In the genomic region with DNA sequence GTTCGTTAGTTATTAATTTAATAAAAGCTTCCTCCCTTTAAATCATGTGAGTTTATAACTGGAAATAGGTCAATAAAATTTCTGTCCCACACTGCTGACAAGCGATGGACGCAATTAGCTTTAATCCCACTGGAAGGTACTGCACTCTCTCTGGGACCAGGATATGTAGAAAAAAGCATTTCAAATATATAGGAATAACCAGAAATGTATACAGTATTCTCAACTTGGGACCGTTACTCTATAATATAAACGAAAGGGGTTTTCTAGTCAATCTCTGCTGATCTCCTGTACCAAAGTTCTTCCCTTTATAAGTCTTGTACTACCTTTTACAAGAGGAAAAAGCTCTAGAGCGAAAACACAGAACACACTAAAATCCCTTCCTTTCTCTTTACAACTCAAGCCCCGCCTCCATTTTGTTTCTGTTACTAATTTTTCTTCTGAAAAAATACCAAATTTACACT, we compare ENCODE assay signal across 8 cellular contexts. TPM values are rescaled to one million over a fixed set of nuclear protein-coding genes. Genes with fewer than 3 reads are reported as not detected.
DNase-seq lines count a peak whose midpoint lies in the region; ATAC-seq and TF ChIP-seq lines count a peak whose summit lies in the region.

No MANE protein-coding gene starts in this region.

- CTCF ChIA-PET in HEK293 (lab: Yijun Ruan, JAX) = interaction anchor here (0.5 kb wide), 1 partner anchor 484 kb away, joined by 4 read pairs; no protein-coding TSS in a partner anchor

- no peak for TF ChIP-seq CTCF in HEK293 (tag by site-specific recombination; IDR thresholded peaks at IDR 0.05)
- TF ChIP-seq CTCF in VCaP (conservative IDR thresholded peaks at IDR 0.05) = no peak
- no peak for TF ChIP-seq CTCF in thyroid gland (IDR thresholded peaks at IDR 0.05)

- POLR2A ChIA-PET in HEK293 (lab: Yijun Ruan, JAX) = interaction anchor here (0.6 to 4.2 kb wide), 3 partner anchors 39 to 347 kb away, joined by 3 to 21 read pairs (median 3); partner anchors contain the start of gene HMGB1

- peak; percentile 14 for DNase-seq in AG08395 (ENCODE audit: low spot score)
- no peak for DNase-seq in thyroid gland
- no peak for DNase-seq in D341Med (ENCODE audit: low spot score)
- no peak for DNase-seq in COR-L47 (lab: John Stamatoyannopoulos, UW)

- H3K9ac ChIP-seq in iPS-20b (ENCODE audit: low read depth, low read length) = peak overlapping the region; percentile 97

- H3K4me1 ChIP-seq in HEK293 (ENCODE audit: control insufficient read depth, insufficient read depth, low read length) = no peaks in the 10 kb centered on the region
- peaks cover 19% of the 10 kb centered on the region for H3K4me1 ChIP-seq in iPS-20b (ENCODE audit: insufficient read depth, low read length)
- H3K4me1 ChIP-seq in thyroid gland = peaks cover 10 to 26% of the 10 kb centered on the region in 2 donors

- no peak for ATAC-seq in GM21737 (IDR thresholded peaks at IDR 0.05; ENCODE audit: unreplicated experiment)

- peak overlapping the region; percentile 69 for H3K4me3 ChIP-seq in HEK293 (ENCODE audit: low read depth, low read length)
- H3K4me3 ChIP-seq in iPS-20b (ENCODE audit: low read length) = peak overlapping the region; percentile 88
- H3K4me3 ChIP-seq in thyroid gland (replicated peaks in 1 of 3) = peak overlapping the region; percentile 11 to 49 (median 29)

- no peak overlapping the region for H3K27ac ChIP-seq in HEK293 (ENCODE audit: extremely low read depth, low read depth, low read length)
- H3K27ac ChIP-seq in VCaP = peak overlapping the region; percentile 98
- peak overlapping the region; percentile 17 for H3K27ac ChIP-seq in iPS-20b (ENCODE audit: low read length)
- H3K27ac ChIP-seq in thyroid gland = peak overlapping the region; percentile 99 to 100 (median 99)

- intact Hi-C loops in thyroid gland (cut with DNase I) = loop anchor here (10.0 kb wide), 1 partner anchor 151 kb away; the partner anchor contains the start of gene HMGB1

- H3K36me3 ChIP-seq in HEK293 (ENCODE audit: control insufficient read depth in 2 of 2, insufficient read depth in 1 of 2, low read length in 2 of 2) (no peaks in the 10 kb centered on the region), iPS-20b (ENCODE audit: insufficient read depth, low read depth, low read length) (no peaks in the 10 kb centered on the region), thyroid gland (no peaks in the 10 kb centered on the region)

- no peaks in the 10 kb centered on the region for H3K27me3 ChIP-seq in iPS-20b (ENCODE audit: insufficient read depth, low read length)
- H3K27me3 ChIP-seq in thyroid gland = no peaks in the 10 kb centered on the region

- TF ChIP-seq POLR2A in thyroid gland (IDR thresholded peaks at IDR 0.05) = peak in 1 of 2 donors; percentile 26

- 18 to 25% methylated on average over 7 of the region's 7 CpGs for WGBS in thyroid gland, 2 donors

- no peaks in the 10 kb centered on the region for H3K9me3 ChIP-seq in HEK293 (ENCODE audit: control insufficient read depth, insufficient read depth, low read depth, low read length)
- no peaks in the 10 kb centered on the region for H3K9me3 ChIP-seq in iPS-20b (ENCODE audit: insufficient read depth, low read depth, low read length)
- H3K9me3 ChIP-seq in thyroid gland = no peaks in the 10 kb centered on the region

TF ChIP-seq in HEK293, 187 proteins besides CTCF, POLR2A, EP300 and RAD21 (continues in another document):
- TF ChIP-seq ZNF580 (tag by site-specific recombination; IDR thresholded peaks at IDR 0.05) (no peak), SALL2 (tag by site-specific recombination; IDR thresholded peaks at IDR 0.05; ENCODE audit: borderline replicate concordance) (no peak), ZNF292 (tag by site-specific recombination; IDR thresholded peaks at IDR 0.05; ENCODE audit: borderline replicate concordance, low read depth) (no peak), ZNF600 (tag by site-specific recombination; IDR thresholded peaks at IDR 0.05) (no peak), ZNF274 (IDR thresholded peaks at IDR 0.05; ENCODE audit: low read length) (no peak), ZNF274 (tag by site-specific recombination; IDR thresholded peaks at IDR 0.05; ENCODE audit: borderline replicate concordance) (no peak), ZNF560 (tag by site-specific recombination; IDR thresholded peaks at IDR 0.05; ENCODE audit: borderline replicate concordance) (no peak), ZNF777 (tag by site-specific recombination; IDR thresholded peaks at IDR 0.05; ENCODE audit: borderline replicate concordance) (no peak), ZNF449 (tag by site-specific recombination; IDR thresholded peaks at IDR 0.05) (no peak), ZNF654 (tag by site-specific recombination; IDR thresholded peaks at IDR 0.05; ENCODE audit: low read depth) (no peak)
- TF ChIP-seq, protein P1, sequence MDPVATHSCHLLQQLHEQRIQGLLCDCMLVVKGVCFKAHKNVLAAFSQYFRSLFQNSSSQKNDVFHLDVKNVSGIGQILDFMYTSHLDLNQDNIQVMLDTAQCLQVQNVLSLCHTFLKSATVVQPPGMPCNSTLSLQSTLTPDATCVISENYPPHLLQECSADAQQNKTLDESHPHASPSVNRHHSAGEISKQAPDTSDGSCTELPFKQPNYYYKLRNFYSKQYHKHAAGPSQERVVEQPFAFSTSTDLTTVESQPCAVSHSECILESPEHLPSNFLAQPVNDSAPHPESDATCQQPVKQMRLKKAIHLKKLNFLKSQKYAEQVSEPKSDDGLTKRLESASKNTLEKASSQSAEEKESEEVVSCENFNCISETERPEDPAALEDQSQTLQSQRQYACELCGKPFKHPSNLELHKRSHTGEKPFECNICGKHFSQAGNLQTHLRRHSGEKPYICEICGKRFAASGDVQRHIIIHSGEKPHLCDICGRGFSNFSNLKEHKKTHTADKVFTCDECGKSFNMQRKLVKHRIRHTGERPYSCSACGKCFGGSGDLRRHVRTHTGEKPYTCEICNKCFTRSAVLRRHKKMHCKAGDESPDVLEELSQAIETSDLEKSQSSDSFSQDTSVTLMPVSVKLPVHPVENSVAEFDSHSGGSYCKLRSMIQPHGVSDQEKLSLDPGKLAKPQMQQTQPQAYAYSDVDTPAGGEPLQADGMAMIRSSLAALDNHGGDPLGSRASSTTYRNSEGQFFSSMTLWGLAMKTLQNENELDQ (tag by site-specific recombination; IDR thresholded peaks at IDR 0.05; ENCODE audit: low read depth) = no peak
- TF ChIP-seq, protein P2, sequence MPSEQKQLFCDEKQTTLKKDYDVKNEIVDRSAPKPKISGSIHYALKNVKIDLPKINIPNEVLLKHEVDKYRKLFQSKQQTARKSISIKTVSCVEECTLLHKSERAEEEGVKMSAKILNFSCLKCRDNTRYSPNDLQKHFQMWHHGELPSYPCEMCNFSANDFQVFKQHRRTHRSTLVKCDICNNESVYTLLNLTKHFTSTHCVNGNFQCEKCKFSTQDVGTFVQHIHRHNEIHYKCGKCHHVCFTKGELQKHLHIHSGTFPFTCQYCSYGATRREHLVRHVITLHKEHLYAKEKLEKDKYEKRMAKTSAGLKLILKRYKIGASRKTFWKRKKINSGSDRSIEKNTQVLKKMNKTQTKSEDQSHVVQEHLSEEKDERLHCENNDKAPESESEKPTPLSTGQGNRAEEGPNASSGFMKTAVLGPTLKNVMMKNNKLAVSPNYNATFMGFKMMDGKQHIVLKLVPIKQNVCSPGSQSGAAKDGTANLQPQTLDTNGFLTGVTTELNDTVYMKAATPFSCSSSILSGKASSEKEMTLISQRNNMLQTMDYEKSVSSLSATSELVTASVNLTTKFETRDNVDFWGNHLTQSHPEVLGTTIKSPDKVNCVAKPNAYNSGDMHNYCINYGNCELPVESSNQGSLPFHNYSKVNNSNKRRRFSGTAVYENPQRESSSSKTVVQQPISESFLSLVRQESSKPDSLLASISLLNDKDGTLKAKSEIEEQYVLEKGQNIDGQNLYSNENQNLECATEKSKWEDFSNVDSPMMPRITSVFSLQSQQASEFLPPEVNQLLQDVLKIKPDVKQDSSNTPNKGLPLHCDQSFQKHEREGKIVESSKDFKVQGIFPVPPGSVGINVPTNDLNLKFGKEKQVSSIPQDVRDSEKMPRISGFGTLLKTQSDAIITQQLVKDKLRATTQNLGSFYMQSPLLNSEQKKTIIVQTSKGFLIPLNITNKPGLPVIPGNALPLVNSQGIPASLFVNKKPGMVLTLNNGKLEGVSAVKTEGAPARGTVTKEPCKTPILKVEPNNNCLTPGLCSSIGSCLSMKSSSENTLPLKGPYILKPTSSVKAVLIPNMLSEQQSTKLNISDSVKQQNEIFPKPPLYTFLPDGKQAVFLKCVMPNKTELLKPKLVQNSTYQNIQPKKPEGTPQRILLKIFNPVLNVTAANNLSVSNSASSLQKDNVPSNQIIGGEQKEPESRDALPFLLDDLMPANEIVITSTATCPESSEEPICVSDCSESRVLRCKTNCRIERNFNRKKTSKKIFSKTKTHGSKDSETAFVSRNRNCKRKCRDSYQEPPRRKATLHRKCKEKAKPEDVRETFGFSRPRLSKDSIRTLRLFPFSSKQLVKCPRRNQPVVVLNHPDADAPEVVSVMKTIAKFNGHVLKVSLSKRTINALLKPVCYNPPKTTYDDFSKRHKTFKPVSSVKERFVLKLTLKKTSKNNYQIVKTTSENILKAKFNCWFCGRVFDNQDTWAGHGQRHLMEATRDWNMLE (tag by site-specific recombination; conservative IDR thresholded peaks at IDR 0.05; ENCODE audit: low read depth) = no peak

RNA-seq across cellular contexts. Expression of gene USPL1, which starts 1.8 kb away (rescaled TPM):
- 10 to 100 TPM; 23.6 to 31.0 (median 27.5) TPM for total RNA-seq in thyroid gland

Comparison
In these comparisons a context has a peak if more than half of its experiments do, and no peak if none do; other contexts are left out.
1. H3K4me3 ChIP-seq: peak in every context shown above with its lines; median percentile 88 in iPS-20b; 69 in HEK293; 29 in thyroid gland.